In the genomic region with DNA sequence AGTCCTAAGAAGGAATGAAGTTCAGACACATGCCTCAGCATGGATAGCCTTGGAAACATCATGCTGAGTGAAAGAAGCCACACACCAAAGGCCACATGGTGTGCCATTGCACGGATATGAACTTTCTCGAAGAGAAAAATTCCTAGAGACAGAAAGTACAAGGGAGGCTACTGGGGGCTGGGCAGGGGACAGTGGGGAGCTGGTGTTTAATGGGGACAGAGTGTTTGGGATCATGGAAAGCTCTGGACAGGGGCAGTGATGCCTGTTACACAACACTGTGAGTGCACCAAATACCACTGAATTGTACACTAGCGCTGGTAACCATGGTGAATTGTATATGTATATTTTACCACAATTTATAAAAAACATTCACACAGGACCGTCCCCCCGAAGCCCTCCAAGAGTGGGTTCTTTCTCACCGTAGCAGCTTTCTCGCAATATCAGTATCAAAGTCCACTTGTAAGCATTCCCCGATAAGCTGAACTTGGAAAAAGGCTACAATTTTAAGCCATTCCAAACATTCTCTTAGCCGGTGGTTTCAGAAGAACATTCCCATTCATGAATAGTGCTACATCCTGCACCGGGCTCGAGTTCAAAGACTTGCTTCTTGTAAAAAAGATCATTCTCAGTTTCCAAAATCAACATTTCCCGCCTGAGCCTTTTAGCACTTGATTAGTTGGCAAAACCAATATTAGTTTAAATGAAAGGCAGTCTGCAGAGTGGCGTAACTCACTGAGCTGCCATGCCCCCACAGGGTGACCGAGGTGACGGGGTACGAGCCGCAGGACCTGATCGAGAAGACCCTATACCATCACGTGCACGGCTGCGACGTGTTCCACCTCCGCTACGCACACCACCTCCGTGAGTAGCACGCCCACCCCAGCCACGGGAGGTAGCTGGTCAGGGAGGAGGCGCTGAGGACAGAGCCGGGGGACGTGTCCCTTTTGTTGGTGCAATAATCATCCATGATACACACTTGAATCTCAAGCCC, we compare ENCODE assay signal across 1 cellular context.
TF ChIP-seq lines count a peak whose summit lies in the region.

No MANE protein-coding gene starts in this region.

TF ChIP-seq in HepG2, 621 proteins besides CTCF, POLR2A, EP300 and RAD21 (continued from another document and continues in another):
- TF ChIP-seq, protein P1, sequence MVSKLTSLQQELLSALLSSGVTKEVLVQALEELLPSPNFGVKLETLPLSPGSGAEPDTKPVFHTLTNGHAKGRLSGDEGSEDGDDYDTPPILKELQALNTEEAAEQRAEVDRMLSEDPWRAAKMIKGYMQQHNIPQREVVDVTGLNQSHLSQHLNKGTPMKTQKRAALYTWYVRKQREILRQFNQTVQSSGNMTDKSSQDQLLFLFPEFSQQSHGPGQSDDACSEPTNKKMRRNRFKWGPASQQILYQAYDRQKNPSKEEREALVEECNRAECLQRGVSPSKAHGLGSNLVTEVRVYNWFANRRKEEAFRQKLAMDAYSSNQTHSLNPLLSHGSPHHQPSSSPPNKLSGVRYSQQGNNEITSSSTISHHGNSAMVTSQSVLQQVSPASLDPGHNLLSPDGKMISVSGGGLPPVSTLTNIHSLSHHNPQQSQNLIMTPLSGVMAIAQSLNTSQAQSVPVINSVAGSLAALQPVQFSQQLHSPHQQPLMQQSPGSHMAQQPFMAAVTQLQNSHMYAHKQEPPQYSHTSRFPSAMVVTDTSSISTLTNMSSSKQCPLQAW (CRISPR knock-in tag; IDR thresholded peaks at IDR 0.05): 0 out of 2 replicates have a peak, but pooled peaks have one; percentile 24
- no peak for TF ChIP-seq JUND (CRISPR knock-in tag; IDR thresholded peaks at IDR 0.05)
- TF ChIP-seq, protein P2, sequence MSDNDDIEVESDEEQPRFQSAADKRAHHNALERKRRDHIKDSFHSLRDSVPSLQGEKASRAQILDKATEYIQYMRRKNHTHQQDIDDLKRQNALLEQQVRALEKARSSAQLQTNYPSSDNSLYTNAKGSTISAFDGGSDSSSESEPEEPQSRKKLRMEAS (IDR thresholded peaks at IDR 0.05): peak; percentile 60; the same call in 1 of the 2 replicates
- TF ChIP-seq MAZ (IDR thresholded peaks at IDR 0.05; ENCODE audit: borderline replicate concordance, low read depth, low read length): no peak
- no peak for TF ChIP-seq MAZ (CRISPR knock-in tag; IDR thresholded peaks at IDR 0.05; ENCODE audit: low read depth)
- TF ChIP-seq BHLHE40 (IDR thresholded peaks at IDR 0.05; ENCODE audit: low read length): peak; percentile 74
- peak; percentile 85 for TF ChIP-seq ISL2 (CRISPR knock-in tag; IDR thresholded peaks at IDR 0.05)
- TF ChIP-seq IKZF1 (IDR thresholded peaks at IDR 0.05): no peak
- peak; percentile 79 for TF ChIP-seq HNF4A (CRISPR knock-in tag; IDR thresholded peaks at IDR 0.05)
- TF ChIP-seq ZBTB1 (CRISPR knock-in tag; IDR thresholded peaks at IDR 0.05; ENCODE audit: borderline replicate concordance): no peak
- TF ChIP-seq, protein P3, sequence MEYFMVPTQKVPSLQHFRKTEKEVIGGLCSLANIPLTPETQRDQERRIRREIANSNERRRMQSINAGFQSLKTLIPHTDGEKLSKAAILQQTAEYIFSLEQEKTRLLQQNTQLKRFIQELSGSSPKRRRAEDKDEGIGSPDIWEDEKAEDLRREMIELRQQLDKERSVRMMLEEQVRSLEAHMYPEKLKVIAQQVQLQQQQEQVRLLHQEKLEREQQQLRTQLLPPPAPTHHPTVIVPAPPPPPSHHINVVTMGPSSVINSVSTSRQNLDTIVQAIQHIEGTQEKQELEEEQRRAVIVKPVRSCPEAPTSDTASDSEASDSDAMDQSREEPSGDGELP (IDR thresholded peaks at IDR 0.05; ENCODE audit: borderline replicate concordance, low read depth): no peak
- no peak for TF ChIP-seq JUN (CRISPR knock-in tag; IDR thresholded peaks at IDR 0.05)
- TF ChIP-seq TBX2 (CRISPR knock-in tag; IDR thresholded peaks at IDR 0.05; ENCODE audit: borderline replicate concordance): peak; percentile 99
- TF ChIP-seq, protein P4, sequence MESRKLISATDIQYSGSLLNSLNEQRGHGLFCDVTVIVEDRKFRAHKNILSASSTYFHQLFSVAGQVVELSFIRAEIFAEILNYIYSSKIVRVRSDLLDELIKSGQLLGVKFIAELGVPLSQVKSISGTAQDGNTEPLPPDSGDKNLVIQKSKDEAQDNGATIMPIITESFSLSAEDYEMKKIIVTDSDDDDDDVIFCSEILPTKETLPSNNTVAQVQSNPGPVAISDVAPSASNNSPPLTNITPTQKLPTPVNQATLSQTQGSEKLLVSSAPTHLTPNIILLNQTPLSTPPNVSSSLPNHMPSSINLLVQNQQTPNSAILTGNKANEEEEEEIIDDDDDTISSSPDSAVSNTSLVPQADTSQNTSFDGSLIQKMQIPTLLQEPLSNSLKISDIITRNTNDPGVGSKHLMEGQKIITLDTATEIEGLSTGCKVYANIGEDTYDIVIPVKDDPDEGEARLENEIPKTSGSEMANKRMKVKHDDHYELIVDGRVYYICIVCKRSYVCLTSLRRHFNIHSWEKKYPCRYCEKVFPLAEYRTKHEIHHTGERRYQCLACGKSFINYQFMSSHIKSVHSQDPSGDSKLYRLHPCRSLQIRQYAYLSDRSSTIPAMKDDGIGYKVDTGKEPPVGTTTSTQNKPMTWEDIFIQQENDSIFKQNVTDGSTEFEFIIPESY (CRISPR knock-in tag; IDR thresholded peaks at IDR 0.05): peak; percentile 46; the same call in 1 of the 2 replicates
- no peak for TF ChIP-seq ZNF7 (CRISPR knock-in tag; IDR thresholded peaks at IDR 0.05)
- no peak for TF ChIP-seq FOXP1 (IDR thresholded peaks at IDR 0.05)
- TF ChIP-seq FOXP1 (CRISPR knock-in tag; IDR thresholded peaks at IDR 0.05): peak; percentile 30; the same call in 1 of the 2 replicates
- TF ChIP-seq RCOR2 (CRISPR knock-in tag; IDR thresholded peaks at IDR 0.05): peak; percentile 38
- no peak for TF ChIP-seq ZNF557 (CRISPR knock-in tag; IDR thresholded peaks at IDR 0.05)
- TF ChIP-seq RFXAP (CRISPR knock-in tag; IDR thresholded peaks at IDR 0.05; ENCODE audit: borderline replicate concordance): peak; percentile 48; the same call in 1 of the 2 replicates
- no peak for TF ChIP-seq SP140L (CRISPR knock-in tag; IDR thresholded peaks at IDR 0.05; ENCODE audit: borderline replicate concordance)
- no peak for TF ChIP-seq ELF3 (CRISPR knock-in tag; IDR thresholded peaks at IDR 0.05)
- TF ChIP-seq ZMYM4 (CRISPR knock-in tag; IDR thresholded peaks at IDR 0.05): no peak
- TF ChIP-seq NFIC (IDR thresholded peaks at IDR 0.05; ENCODE audit: low read length): 0 out of 2 replicates have a peak, but pooled peaks have one; percentile 32
- no peak for TF ChIP-seq SP2 (CRISPR knock-in tag; IDR thresholded peaks at IDR 0.05)
- TF ChIP-seq NPAS2 (CRISPR knock-in tag; IDR thresholded peaks at IDR 0.05; ENCODE audit: borderline replicate concordance): no peak
- TF ChIP-seq MYNN (CRISPR knock-in tag; IDR thresholded peaks at IDR 0.05; ENCODE audit: low read depth): no peak
- TF ChIP-seq ZNF337 (CRISPR knock-in tag; IDR thresholded peaks at IDR 0.05; ENCODE audit: borderline replicate concordance, low read depth): no peak
- TF ChIP-seq, protein P5, sequence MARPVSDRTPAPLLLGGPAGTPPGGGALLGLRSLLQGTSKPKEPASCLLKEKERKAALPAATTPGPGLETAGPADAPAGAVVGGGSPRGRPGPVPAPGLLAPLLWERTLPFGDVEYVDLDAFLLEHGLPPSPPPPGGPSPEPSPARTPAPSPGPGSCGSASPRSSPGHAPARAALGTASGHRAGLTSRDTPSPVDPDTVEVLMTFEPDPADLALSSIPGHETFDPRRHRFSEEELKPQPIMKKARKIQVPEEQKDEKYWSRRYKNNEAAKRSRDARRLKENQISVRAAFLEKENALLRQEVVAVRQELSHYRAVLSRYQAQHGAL (CRISPR knock-in tag; IDR thresholded peaks at IDR 0.05; ENCODE audit: not compliant biosample characterization): no peak
- TF ChIP-seq SNAPC2 (CRISPR knock-in tag; IDR thresholded peaks at IDR 0.05): no peak
- TF ChIP-seq ZNF564 (CRISPR knock-in tag; IDR thresholded peaks at IDR 0.05): no peak
- TF ChIP-seq NFKBIZ (CRISPR knock-in tag; IDR thresholded peaks at IDR 0.05): peak; percentile 69; the same call in 1 of the 2 replicates
- 0 out of 2 replicates have a peak, but pooled peaks have one; percentile 34 for TF ChIP-seq MEF2D (CRISPR knock-in tag; IDR thresholded peaks at IDR 0.05)
- no peak for TF ChIP-seq ZNF180 (CRISPR knock-in tag; IDR thresholded peaks at IDR 0.05; ENCODE audit: borderline replicate concordance, low read depth)
- peak; percentile 71 for TF ChIP-seq NR2F6 (IDR thresholded peaks at IDR 0.05)
- TF ChIP-seq NR2F6 (CRISPR knock-in tag; IDR thresholded peaks at IDR 0.05): no peak; the same call in 1 of the 2 replicates
- no peak for TF ChIP-seq RORA (CRISPR knock-in tag; IDR thresholded peaks at IDR 0.05)
- TF ChIP-seq RARA (CRISPR knock-in tag; IDR thresholded peaks at IDR 0.05): peak; percentile 60
- TF ChIP-seq ZNF616 (CRISPR knock-in tag; IDR thresholded peaks at IDR 0.05; ENCODE audit: low read depth): no peak
- no peak for TF ChIP-seq BRCA1 (CRISPR knock-in tag; IDR thresholded peaks at IDR 0.05)
- TF ChIP-seq SALL2 (CRISPR knock-in tag; IDR thresholded peaks at IDR 0.05): no peak
- peak; percentile 84 for TF ChIP-seq CREM (IDR thresholded peaks at IDR 0.05)
- TF ChIP-seq CREM (CRISPR knock-in tag; IDR thresholded peaks at IDR 0.05): no peak
- no peak for TF ChIP-seq ARNT2 (CRISPR knock-in tag; IDR thresholded peaks at IDR 0.05; ENCODE audit: low read depth)
- no peak for TF ChIP-seq ZNF33B (CRISPR knock-in tag; IDR thresholded peaks at IDR 0.05)
- TF ChIP-seq, protein P6, sequence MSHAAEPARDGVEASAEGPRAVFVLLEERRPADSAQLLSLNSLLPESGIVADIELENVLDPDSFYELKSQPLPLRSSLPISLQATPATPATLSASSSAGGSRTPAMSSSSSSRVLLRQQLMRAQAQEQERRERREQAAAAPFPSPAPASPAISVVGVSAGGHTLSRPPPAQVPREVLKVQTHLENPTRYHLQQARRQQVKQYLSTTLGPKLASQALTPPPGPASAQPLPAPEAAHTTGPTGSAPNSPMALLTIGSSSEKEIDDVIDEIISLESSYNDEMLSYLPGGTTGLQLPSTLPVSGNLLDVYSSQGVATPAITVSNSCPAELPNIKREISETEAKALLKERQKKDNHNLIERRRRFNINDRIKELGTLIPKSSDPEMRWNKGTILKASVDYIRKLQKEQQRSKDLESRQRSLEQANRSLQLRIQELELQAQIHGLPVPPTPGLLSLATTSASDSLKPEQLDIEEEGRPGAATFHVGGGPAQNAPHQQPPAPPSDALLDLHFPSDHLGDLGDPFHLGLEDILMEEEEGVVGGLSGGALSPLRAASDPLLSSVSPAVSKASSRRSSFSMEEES (CRISPR knock-in tag; IDR thresholded peaks at IDR 0.05): peak; percentile 60; the same call in 1 of the 2 replicates
- TF ChIP-seq NFIB (CRISPR knock-in tag; IDR thresholded peaks at IDR 0.05; ENCODE audit: borderline replicate concordance): no peak
- TF ChIP-seq, protein P7, sequence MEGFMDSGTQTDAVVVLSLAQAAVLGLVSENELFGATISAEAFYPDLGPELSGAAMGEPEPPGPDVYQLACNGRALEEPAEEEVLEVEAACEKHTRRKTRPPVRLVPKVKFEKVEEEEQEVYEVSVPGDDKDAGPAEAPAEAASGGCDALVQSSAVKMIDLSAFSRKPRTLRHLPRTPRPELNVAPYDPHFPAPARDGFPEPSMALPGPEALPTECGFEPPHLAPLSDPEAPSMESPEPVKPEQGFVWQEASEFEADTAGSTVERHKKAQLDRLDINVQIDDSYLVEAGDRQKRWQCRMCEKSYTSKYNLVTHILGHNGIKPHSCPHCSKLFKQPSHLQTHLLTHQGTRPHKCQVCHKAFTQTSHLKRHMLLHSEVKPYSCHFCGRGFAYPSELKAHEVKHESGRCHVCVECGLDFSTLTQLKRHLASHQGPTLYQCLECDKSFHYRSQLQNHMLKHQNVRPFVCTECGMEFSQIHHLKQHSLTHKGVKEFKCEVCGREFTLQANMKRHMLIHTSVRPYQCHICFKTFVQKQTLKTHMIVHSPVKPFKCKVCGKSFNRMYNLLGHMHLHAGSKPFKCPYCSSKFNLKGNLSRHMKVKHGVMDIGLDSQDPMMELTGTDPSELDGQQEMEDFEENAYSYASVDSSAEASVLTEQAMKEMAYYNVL (CRISPR knock-in tag; IDR thresholded peaks at IDR 0.05; ENCODE audit: borderline replicate concordance): peak; percentile 30; the same call in 1 of the 2 replicates
- TF ChIP-seq TAF15 (IDR thresholded peaks at IDR 0.05; ENCODE audit: low read depth, low read length, poor library complexity, severe bottlenecking): no peak
- TF ChIP-seq NR2C2 (CRISPR knock-in tag; IDR thresholded peaks at IDR 0.05; ENCODE audit: borderline replicate concordance): peak; percentile 40; the same call in 1 of the 2 replicates
- TF ChIP-seq, protein P8, sequence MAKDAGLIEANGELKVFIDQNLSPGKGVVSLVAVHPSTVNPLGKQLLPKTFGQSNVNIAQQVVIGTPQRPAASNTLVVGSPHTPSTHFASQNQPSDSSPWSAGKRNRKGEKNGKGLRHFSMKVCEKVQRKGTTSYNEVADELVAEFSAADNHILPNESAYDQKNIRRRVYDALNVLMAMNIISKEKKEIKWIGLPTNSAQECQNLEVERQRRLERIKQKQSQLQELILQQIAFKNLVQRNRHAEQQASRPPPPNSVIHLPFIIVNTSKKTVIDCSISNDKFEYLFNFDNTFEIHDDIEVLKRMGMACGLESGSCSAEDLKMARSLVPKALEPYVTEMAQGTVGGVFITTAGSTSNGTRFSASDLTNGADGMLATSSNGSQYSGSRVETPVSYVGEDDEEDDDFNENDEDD (CRISPR knock-in tag; IDR thresholded peaks at IDR 0.05; ENCODE audit: borderline replicate concordance): peak; percentile 52; the same call in 1 of the 2 replicates
- peak; percentile 47; the same call in 1 of the 2 replicates for TF ChIP-seq SOX5 (CRISPR knock-in tag; IDR thresholded peaks at IDR 0.05; ENCODE audit: borderline replicate concordance)
- no peak for TF ChIP-seq ZNF703 (CRISPR knock-in tag; IDR thresholded peaks at IDR 0.05; ENCODE audit: borderline replicate concordance)
- no peak for TF ChIP-seq NCOA5 (CRISPR knock-in tag; IDR thresholded peaks at IDR 0.05)
- TF ChIP-seq KLF16 (CRISPR knock-in tag; IDR thresholded peaks at IDR 0.05): 0 out of 4 replicates have a peak, but pooled peaks of 1 of the 2 experiments have one; percentile 22
- TF ChIP-seq SNAI1 (CRISPR knock-in tag; IDR thresholded peaks at IDR 0.05; ENCODE audit: borderline replicate concordance): no peak
- peak; percentile 85 for TF ChIP-seq BCL6 (CRISPR knock-in tag; IDR thresholded peaks at IDR 0.05)
- TF ChIP-seq ATRX (CRISPR knock-in tag; IDR thresholded peaks at IDR 0.05; ENCODE audit: borderline replicate concordance): no peak
- TF ChIP-seq SKI (IDR thresholded peaks at IDR 0.05; ENCODE audit: partially characterized antibody): peak; percentile 57
- TF ChIP-seq SIX4 (CRISPR knock-in tag; IDR thresholded peaks at IDR 0.05): peak; percentile 59
- TF ChIP-seq, protein P9, sequence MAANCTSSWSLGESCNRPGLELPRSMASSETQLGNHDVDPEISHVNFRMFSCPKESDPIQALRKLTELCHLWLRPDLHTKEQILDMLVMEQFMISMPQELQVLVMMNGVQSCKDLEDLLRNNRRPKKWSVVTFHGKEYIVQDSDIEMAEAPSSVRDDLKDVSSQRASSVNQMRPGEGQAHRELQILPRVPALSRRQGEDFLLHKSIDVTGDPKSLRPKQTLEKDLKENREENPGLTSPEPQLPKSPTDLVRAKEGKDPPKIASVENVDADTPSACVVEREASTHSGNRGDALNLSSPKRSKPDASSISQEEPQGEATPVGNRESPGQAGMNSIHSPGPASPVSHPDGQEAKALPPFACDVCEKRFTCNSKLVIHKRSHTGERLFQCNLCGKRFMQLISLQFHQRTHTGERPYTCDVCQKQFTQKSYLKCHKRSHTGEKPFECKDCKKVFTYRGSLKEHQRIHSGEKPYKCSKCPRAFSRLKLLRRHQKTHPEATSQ (CRISPR knock-in tag; IDR thresholded peaks at IDR 0.05; ENCODE audit: borderline replicate concordance): 0 out of 2 replicates have a peak, but pooled peaks have one; percentile 55
- TF ChIP-seq ZNF530 (CRISPR knock-in tag; IDR thresholded peaks at IDR 0.05; ENCODE audit: low read depth): no peak
